ENCODE assay signal across 1 cellular context in the genomic region with DNA sequence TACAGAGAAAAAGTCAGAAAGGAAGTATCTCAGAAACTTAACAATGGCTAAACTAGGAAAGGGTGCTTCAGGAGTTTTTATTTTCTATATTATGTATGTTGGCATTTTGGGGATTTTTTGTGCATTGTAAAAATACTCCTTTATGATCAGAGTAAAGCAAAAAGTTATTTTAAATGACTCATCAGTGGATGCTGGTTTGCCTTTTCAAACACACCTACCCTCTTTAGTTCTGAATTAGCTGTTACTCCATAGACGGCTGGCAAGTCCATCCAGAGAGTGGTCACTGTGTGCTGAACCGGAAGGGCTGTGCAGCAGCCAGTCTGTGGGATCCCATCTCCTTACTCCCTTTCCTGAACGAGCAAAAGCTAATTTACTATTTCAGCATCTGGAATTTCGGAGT.
A peak's percentile ranks its signal among the peaks of the same experiment; 100 is the strongest.
TF ChIP-seq lines count a peak whose summit lies in the region.

No MANE protein-coding gene starts in this region.

TF ChIP-seq in GM12878, 131 proteins besides CTCF, POLR2A, EP300 and RAD21:
- TF ChIP-seq KAT2A (conservative IDR thresholded peaks at IDR 0.05; ENCODE audit: control insufficient read depth, low read depth, low read length) (no peak), ZBED1 (IDR thresholded peaks at IDR 0.05; ENCODE audit: borderline replicate concordance) (no peak), JUNB (IDR thresholded peaks at IDR 0.05) (peak; percentile 53), ETV6 (conservative IDR thresholded peaks at IDR 0.05 in 1 of 2, IDR thresholded peaks at IDR 0.05 in 1 of 2; ENCODE audit: borderline replicate concordance in 1 of 2, low read depth in 1 of 2) (0 out of 4 replicates have a peak, but pooled peaks of 1 of the 2 experiments have one; percentile 11), STAT1 (conservative IDR thresholded peaks at IDR 0.05) (no peak), NFIC (IDR thresholded peaks at IDR 0.05; ENCODE audit: low read depth, low read length) (peak; percentile 61; the same call in 1 of the 2 replicates), RUNX3 (IDR thresholded peaks at IDR 0.05; ENCODE audit: low read length) (peak; percentile 8; the same call in 1 of the 2 replicates), ASH2L (IDR thresholded peaks at IDR 0.05; ENCODE audit: borderline replicate concordance, low read depth) (no peak)
- TF ChIP-seq, protein P1, sequence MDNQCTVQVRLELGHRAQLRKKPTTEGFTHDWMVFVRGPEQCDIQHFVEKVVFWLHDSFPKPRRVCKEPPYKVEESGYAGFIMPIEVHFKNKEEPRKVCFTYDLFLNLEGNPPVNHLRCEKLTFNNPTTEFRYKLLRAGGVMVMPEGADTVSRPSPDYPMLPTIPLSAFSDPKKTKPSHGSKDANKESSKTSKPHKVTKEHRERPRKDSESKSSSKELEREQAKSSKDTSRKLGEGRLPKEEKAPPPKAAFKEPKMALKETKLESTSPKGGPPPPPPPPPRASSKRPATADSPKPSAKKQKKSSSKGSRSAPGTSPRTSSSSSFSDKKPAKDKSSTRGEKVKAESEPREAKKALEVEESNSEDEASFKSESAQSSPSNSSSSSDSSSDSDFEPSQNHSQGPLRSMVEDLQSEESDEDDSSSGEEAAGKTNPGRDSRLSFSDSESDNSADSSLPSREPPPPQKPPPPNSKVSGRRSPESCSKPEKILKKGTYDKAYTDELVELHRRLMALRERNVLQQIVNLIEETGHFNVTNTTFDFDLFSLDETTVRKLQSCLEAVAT (IDR thresholded peaks at IDR 0.05), result no peak
